1 cellular context compared by ENCODE assay signal in genomic region chr3:136270179-136270578, GRCh38.
TF ChIP-seq lines count a peak whose summit lies in the region.

No MANE protein-coding gene starts in this region.

TF ChIP-seq in GM23338, 12 proteins besides CTCF, POLR2A, EP300 and RAD21 (continued from another document):
- TF ChIP-seq, protein P1, sequence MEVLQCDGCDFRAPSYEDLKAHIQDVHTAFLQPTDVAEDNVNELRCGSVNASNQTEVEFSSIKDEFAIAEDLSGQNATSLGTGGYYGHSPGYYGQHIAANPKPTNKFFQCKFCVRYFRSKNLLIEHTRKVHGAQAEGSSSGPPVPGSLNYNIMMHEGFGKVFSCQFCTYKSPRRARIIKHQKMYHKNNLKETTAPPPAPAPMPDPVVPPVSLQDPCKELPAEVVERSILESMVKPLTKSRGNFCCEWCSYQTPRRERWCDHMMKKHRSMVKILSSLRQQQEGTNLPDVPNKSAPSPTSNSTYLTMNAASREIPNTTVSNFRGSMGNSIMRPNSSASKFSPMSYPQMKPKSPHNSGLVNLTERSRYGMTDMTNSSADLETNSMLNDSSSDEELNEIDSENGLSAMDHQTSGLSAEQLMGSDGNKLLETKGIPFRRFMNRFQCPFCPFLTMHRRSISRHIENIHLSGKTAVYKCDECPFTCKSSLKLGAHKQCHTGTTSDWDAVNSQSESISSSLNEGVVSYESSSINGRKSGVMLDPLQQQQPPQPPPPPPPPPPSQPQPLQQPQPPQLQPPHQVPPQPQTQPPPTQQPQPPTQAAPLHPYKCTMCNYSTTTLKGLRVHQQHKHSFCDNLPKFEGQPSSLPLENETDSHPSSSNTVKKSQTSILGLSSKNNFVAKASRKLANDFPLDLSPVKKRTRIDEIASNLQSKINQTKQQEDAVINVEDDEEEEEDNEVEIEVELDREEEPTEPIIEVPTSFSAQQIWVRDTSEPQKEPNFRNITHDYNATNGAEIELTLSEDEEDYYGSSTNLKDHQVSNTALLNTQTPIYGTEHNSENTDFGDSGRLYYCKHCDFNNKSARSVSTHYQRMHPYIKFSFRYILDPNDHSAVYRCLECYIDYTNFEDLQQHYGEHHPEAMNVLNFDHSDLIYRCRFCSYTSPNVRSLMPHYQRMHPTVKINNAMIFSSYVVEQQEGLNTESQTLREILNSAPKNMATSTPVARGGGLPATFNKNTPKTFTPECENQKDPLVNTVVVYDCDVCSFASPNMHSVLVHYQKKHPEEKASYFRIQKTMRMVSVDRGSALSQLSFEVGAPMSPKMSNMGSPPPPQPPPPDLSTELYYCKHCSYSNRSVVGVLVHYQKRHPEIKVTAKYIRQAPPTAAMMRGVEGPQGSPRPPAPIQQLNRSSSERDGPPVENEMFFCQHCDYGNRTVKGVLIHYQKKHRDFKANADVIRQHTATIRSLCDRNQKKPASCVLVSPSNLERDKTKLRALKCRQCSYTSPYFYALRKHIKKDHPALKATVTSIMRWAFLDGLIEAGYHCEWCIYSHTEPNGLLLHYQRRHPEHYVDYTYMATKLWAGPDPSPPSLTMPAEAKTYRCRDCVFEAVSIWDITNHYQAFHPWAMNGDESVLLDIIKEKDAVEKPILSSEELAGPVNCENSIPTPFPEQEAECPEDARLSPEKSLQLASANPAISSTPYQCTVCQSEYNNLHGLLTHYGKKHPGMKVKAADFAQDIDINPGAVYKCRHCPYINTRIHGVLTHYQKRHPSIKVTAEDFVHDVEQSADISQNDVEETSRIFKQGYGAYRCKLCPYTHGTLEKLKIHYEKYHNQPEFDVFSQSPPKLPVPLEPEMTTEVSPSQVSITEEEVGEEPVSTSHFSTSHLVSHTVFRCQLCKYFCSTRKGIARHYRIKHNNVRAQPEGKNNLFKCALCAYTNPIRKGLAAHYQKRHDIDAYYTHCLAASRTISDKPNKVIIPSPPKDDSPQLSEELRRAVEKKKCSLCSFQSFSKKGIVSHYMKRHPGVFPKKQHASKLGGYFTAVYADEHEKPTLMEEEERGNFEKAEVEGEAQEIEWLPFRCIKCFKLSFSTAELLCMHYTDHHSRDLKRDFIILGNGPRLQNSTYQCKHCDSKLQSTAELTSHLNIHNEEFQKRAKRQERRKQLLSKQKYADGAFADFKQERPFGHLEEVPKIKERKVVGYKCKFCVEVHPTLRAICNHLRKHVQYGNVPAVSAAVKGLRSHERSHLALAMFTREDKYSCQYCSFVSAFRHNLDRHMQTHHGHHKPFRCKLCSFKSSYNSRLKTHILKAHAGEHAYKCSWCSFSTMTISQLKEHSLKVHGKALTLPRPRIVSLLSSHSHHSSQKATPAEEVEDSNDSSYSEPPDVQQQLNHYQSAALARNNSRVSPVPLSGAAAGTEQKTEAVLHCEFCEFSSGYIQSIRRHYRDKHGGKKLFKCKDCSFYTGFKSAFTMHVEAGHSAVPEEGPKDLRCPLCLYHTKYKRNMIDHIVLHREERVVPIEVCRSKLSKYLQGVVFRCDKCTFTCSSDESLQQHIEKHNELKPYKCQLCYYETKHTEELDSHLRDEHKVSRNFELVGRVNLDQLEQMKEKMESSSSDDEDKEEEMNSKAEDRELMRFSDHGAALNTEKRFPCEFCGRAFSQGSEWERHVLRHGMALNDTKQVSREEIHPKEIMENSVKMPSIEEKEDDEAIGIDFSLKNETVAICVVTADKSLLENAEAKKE (CRISPR knock-in tag; IDR thresholded peaks at IDR 0.05): no peak
- no peak for TF ChIP-seq ZNF331 (CRISPR knock-in tag; IDR thresholded peaks at IDR 0.05; ENCODE audit: low read depth)
- no peak for TF ChIP-seq EZH2 (IDR thresholded peaks at IDR 0.05; ENCODE audit: low read depth, unreplicated experiment)
- TF ChIP-seq ETS1 (IDR thresholded peaks at IDR 0.05): no peak
